1 cellular context compared by ENCODE assay signal in the genomic region with DNA sequence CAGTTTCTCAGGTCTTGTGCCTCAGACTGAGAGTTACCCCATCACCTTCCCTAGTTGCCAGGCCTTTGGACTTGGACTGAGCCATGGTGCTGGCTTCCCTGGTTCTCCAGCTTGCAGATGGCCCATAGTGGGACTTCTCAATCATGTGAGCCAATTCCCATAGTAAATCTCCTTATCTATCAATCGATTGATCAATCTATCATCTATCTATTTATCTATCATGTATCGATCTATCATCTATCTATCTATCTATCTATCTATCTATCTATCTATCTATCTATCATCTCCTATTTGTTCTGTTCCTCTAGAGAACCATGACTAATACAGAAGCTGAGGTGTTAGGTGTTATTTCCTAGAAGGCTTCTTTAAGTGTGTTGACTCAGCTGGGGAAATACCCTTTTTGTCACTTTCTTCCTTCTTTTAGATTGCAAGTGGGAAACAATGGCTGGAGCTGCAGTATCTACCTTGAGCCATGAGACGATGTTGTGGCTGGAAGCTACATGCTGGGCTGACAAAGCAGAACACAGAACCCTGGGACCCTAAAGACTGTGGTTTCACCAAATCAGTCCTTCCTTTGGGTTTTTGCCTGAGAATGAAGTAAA.
TF ChIP-seq lines count a peak whose summit lies in the region.

No MANE protein-coding gene starts in this region.

TF ChIP-seq in WTC11, 78 proteins besides CTCF, POLR2A, EP300 and RAD21 (continued from another document):
- TF ChIP-seq AFF4 (CRISPR knock-in tag; IDR thresholded peaks at IDR 0.05; ENCODE audit: borderline replicate concordance) (no peak), ZSCAN18 (CRISPR knock-in tag; IDR thresholded peaks at IDR 0.05) (no peak), ZNF263 (CRISPR knock-in tag; IDR thresholded peaks at IDR 0.05; ENCODE audit: low read depth) (no peak), NFATC4 (CRISPR knock-in tag; IDR thresholded peaks at IDR 0.05) (no peak), ESRRA (CRISPR knock-in tag; IDR thresholded peaks at IDR 0.05; ENCODE audit: borderline replicate concordance) (no peak), ZNF232 (CRISPR knock-in tag; IDR thresholded peaks at IDR 0.05) (no peak), ZNF396 (CRISPR knock-in tag; IDR thresholded peaks at IDR 0.05; ENCODE audit: borderline replicate concordance) (no peak), JUN (CRISPR knock-in tag; IDR thresholded peaks at IDR 0.05) (no peak), NFE2L1 (CRISPR knock-in tag; IDR thresholded peaks at IDR 0.05) (no peak), SP1 (CRISPR knock-in tag; conservative IDR thresholded peaks at IDR 0.05) (no peak)
- TF ChIP-seq, protein P1, sequence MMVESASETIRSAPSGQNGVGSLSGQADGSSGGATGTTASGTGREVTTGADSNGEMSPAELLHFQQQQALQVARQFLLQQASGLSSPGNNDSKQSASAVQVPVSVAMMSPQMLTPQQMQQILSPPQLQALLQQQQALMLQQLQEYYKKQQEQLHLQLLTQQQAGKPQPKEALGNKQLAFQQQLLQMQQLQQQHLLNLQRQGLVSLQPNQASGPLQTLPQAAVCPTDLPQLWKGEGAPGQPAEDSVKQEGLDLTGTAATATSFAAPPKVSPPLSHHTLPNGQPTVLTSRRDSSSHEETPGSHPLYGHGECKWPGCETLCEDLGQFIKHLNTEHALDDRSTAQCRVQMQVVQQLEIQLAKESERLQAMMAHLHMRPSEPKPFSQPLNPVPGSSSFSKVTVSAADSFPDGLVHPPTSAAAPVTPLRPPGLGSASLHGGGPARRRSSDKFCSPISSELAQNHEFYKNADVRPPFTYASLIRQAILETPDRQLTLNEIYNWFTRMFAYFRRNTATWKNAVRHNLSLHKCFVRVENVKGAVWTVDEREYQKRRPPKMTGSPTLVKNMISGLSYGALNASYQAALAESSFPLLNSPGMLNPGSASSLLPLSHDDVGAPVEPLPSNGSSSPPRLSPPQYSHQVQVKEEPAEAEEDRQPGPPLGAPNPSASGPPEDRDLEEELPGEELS (CRISPR knock-in tag; IDR thresholded peaks at IDR 0.05) = no peak
- TF ChIP-seq, protein P2, sequence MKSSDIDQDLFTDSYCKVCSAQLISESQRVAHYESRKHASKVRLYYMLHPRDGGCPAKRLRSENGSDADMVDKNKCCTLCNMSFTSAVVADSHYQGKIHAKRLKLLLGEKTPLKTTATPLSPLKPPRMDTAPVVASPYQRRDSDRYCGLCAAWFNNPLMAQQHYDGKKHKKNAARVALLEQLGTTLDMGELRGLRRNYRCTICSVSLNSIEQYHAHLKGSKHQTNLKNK (CRISPR knock-in tag; IDR thresholded peaks at IDR 0.05) = no peak
- TF ChIP-seq, protein P3, sequence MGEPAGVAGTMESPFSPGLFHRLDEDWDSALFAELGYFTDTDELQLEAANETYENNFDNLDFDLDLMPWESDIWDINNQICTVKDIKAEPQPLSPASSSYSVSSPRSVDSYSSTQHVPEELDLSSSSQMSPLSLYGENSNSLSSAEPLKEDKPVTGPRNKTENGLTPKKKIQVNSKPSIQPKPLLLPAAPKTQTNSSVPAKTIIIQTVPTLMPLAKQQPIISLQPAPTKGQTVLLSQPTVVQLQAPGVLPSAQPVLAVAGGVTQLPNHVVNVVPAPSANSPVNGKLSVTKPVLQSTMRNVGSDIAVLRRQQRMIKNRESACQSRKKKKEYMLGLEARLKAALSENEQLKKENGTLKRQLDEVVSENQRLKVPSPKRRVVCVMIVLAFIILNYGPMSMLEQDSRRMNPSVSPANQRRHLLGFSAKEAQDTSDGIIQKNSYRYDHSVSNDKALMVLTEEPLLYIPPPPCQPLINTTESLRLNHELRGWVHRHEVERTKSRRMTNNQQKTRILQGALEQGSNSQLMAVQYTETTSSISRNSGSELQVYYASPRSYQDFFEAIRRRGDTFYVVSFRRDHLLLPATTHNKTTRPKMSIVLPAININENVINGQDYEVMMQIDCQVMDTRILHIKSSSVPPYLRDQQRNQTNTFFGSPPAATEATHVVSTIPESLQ (CRISPR knock-in tag; IDR thresholded peaks at IDR 0.05) = no peak
